27 cellular contexts compared by ENCODE assay signal in genomic region chr20:63192721-63193120, GRCh38. TPM values are rescaled to one million over a fixed set of nuclear protein-coding genes. Genes with fewer than 3 reads are reported as not detected.
DNase-seq lines count a peak whose midpoint lies in the region; ATAC-seq, FAIRE-seq and TF ChIP-seq lines count a peak whose summit lies in the region.
"Had no signal": no experiment of that assay in that cellular context is flagged by ENCODE, and none has a peak within 500 bp of the region (broad histone marks: within the 10 kb centered on the region; RNA-seq: fewer than 3 reads in every experiment).

No MANE protein-coding gene starts in this region.

- no peak overlapping the region for H2BK5ac ChIP-seq in H1 (ENCODE audit: low read depth, low read length)

- H3K4ac ChIP-seq in H1 (replicated peaks; ENCODE audit: insufficient read length, low read depth, low read length) = no peak overlapping the region

- H3K27me3 Mint-ChIP-seq in natural killer cell treated with Interleukin-12 subunit alpha and Interleukin-12 subunit beta and Interleukin-15 and Interleukin-18, amount 100 ng/mL, for 72 hours = no peaks in the 10 kb centered on the region
- H3K27me3 Mint-ChIP-seq: B cell; CD4-positive, alpha-beta T cell had no signal

- WGBS in heart left ventricle, 4 donors = 90 to 93% (median 91%) methylated on average over 21 of the region's 21 CpGs
- 91% methylated on average over 19 of the region's 21 CpGs; no CpG with 5 or more reads in 1 of the 2 experiments for WGBS in H1 (ENCODE audit: extremely low coverage in 1 of 2, insufficient coverage in 1 of 2, insufficient read length in 1 of 2, insufficient replicate concordance in 2 of 2, low coverage in 1 of 2, low lambda C conversion rate in 2 of 2, missing lambda C conversion rate in 1 of 2), 2 experiments

- H4K8ac ChIP-seq in H1 (ENCODE audit: extremely low read depth, insufficient read depth, low read length) = 0 out of 2 replicates have a peak overlapping the region, but pooled peaks have one; percentile 59

- ATAC-seq in Right ventricle myocardium inferior (no peak), heart left ventricle (no peak)
- ATAC-seq in natural killer cell treated with Interleukin-12 subunit alpha and Interleukin-12 subunit beta and Interleukin-15 and Interleukin-18, amount 100 ng/mL, for 72 hours = no peak
- ATAC-seq: GM23338 had no signal

- H3K18ac ChIP-seq in H1 (ENCODE audit: extremely low read depth, low read length) = no peak overlapping the region

- H4K20me1 ChIP-seq in H1 (replicated peaks in 1 of 2; ENCODE audit: control insufficient read depth in 1 of 2, insufficient read depth in 2 of 2, low read length in 2 of 2) (peaks cover 14 to 28% of the 10 kb centered on the region in 2 experiments), osteoblast (ENCODE audit: insufficient read depth, low read length) (peaks cover 31% of the 10 kb centered on the region)

- no peak overlapping the region for H3K56ac ChIP-seq in H1 (replicated peaks; ENCODE audit: insufficient read length, low read depth, low read length)

- H3K79me2 ChIP-seq in H1 (ENCODE audit: control insufficient read depth in 1 of 2, insufficient read depth in 2 of 2, low read length in 2 of 2) (peaks cover 0 to 17% of the 10 kb centered on the region in 2 experiments; a peak in 2 of 4 replicates), osteoblast (ENCODE audit: insufficient read depth, low read length) (peaks cover 21% of the 10 kb centered on the region)

- no peak overlapping the region for H3K4me2 ChIP-seq in H1 (ENCODE audit: insufficient read depth in 1 of 2, low read depth in 2 of 2, low read length in 2 of 2)
- H3K4me2 ChIP-seq in osteoblast (ENCODE audit: insufficient read depth, low read length) = no peak overlapping the region
- H3K4me2 ChIP-seq: BLaER1 treated with 17β-estradiol and CSF1 and Interleukin-3, amounts not matched to agents 10 nM and 100 nM; GM23338 had no signal

- H4K5ac ChIP-seq in H1 (ENCODE audit: insufficient read length, low read depth, low read length) = no peak overlapping the region

- no peak overlapping the region for H4K91ac ChIP-seq in H1 (replicated peaks; ENCODE audit: insufficient read length, low read length)

- no peak overlapping the region for H3K4me3 ChIP-seq in heart left ventricle
- no peak overlapping the region for H3K4me3 ChIP-seq in H1 (ENCODE audit: extremely low read depth in 1 of 4, insufficient read depth in 2 of 4, low read depth in 3 of 4, low read length in 4 of 4)
- no peak overlapping the region for H3K4me3 ChIP-seq in osteoblast (ENCODE audit: insufficient read depth, low read length)
- H3K4me3 ChIP-seq in BE2C (ENCODE audit: low read depth, low read length) = no peak overlapping the region
- H3K4me3 ChIP-seq: BLaER1 treated with 17β-estradiol and CSF1 and Interleukin-3, amounts not matched to agents 10 nM and 100 nM; GM23338; HAP-1 had no signal

- no peaks in the 10 kb centered on the region; the same call in 1 of the 2 replicates for H3K23me2 ChIP-seq in H1 (ENCODE audit: low read depth, low read length)

- no peak for TF ChIP-seq EP300 in H1 (IDR thresholded peaks at IDR 0.05; ENCODE audit: borderline replicate concordance in 1 of 2, low read depth in 2 of 2, low read length in 2 of 2)

- no peak overlapping the region for H3K27ac Mint-ChIP-seq in natural killer cell treated with Interleukin-12 subunit alpha and Interleukin-12 subunit beta and Interleukin-15 and Interleukin-18, amount 100 ng/mL, for 72 hours
- H3K27ac Mint-ChIP-seq: B cell; CD14-positive monocyte; CD4-positive, alpha-beta T cell; CD8-positive, alpha-beta memory T cell; GM23338; HFFc6 had no signal

- H3K9ac ChIP-seq in H1 (replicated peaks in 1 of 4; ENCODE audit: extremely low read depth in 1 of 4, low read depth in 3 of 4, low read length in 3 of 4) = no peak overlapping the region
- H3K9ac ChIP-seq: BLaER1 treated with 17β-estradiol and CSF1 and Interleukin-3, amounts not matched to agents 10 nM and 100 nM had no signal

- H3K9me3 ChIP-seq in heart left ventricle = no peaks in the 10 kb centered on the region
- no peaks in the 10 kb centered on the region for H3K9me3 ChIP-seq in H1 (ENCODE audit: insufficient read depth in 2 of 2, low read depth in 1 of 2, low read length in 1 of 2)
- no peaks in the 10 kb centered on the region for H3K9me3 ChIP-seq in osteoblast (ENCODE audit: low read depth, low read length)
- H3K9me3 ChIP-seq in BE2C = no peaks in the 10 kb centered on the region
- H3K9me3 ChIP-seq: BLaER1 treated with 17β-estradiol and CSF1 and Interleukin-3, amounts not matched to agents 10 nM and 100 nM; HAP-1 had no signal

- CTCF ChIA-PET in H1 (lab: Charles Lee; ENCODE audit: partially characterized antibody) = interaction anchor here (1.2 to 4.9 kb wide), 5 partner anchors 9 to 31 kb away, joined by 3 to 28 read pairs (median 8); no protein-coding TSS in a partner anchor

- H2BK120ac ChIP-seq in H1 (replicated peaks; ENCODE audit: low read depth, low read length) = no peak overlapping the region

- H2AFZ ChIP-seq in H1 (ENCODE audit: low read length) = no peak overlapping the region
- H2AFZ ChIP-seq in osteoblast (ENCODE audit: low read length) = no peak overlapping the region
- H2AFZ ChIP-seq: GM23338 had no signal

- TF ChIP-seq POLR2A in heart left ventricle (IDR thresholded peaks at IDR 0.05) (no peak), H1 (IDR thresholded peaks at IDR 0.05; ENCODE audit: control extremely low read depth in 1 of 2, low read depth in 2 of 2, low read length in 2 of 2) (no peak)

- FAIRE-seq in HTR-8/SVneo (lab: Jason Lieb, UNC) = peak; percentile 20
- FAIRE-seq in H1 (lab: Jason Lieb, UNC) = no peak
- FAIRE-seq: A204.1, D721Med, GM12891, GM18507, H54 had no signal

- POLR2A ChIA-PET in H1 (lab: Charles Lee; ENCODE audit: partially characterized antibody) = interaction anchor here (0.9 to 1.7 kb wide), 4 partner anchors 14 to 274 kb away, joined by 3 to 6 read pairs (median 3); partner anchors contain the start of gene YTHDF1

- DNase-seq in Right ventricle myocardium inferior (ENCODE audit: missing footprints) (peak; percentile 47), heart left ventricle (no peak), HTR-8/SVneo (ENCODE audit: insufficient read length, low spot score) (no peak), H1 (ENCODE audit: low read depth in 1 of 2, low spot score in 2 of 2) (no peak), osteoblast (ENCODE audit: insufficient read length, low spot score, missing footprints) (peak; percentile 75), NAMALWA (ENCODE audit: low spot score) (no peak), BE2C (no peak)
- DNase-seq in natural killer cell treated with Interleukin-12 subunit alpha and Interleukin-12 subunit beta and Interleukin-15 and Interleukin-18, amount 100 ng/mL, for 72 hours (ENCODE audit: low spot score) = no peak
- DNase-seq: CD4-positive, alpha-beta T cell; DMS 273 treated with DMSO at 0.1 percent for 48 hours; DMS53; DMS79 treated with DMSO at 0.1 percent for 48 hours; GF-D8; HFFc6 had no signal

- H2AK5ac ChIP-seq in H1 (ENCODE audit: low read depth, low read length) = no peak overlapping the region

- no peak overlapping the region for H2BK12ac ChIP-seq in H1 (ENCODE audit: low read depth, low read length)

- no peak for TF ChIP-seq RAD21 in H1 (IDR thresholded peaks at IDR 0.05 in 1 of 2, conservative IDR thresholded peaks at IDR 0.05 in 1 of 2; ENCODE audit: low read depth in 2 of 2, low read length in 2 of 2)

- H3K14ac ChIP-seq in H1 (ENCODE audit: insufficient read length) = no peak overlapping the region

- no peaks in the 10 kb centered on the region for H3K27me3 ChIP-seq in heart left ventricle
- H3K27me3 ChIP-seq in H1 (replicated peaks in 1 of 4; ENCODE audit: control insufficient read depth in 3 of 4, extremely low read depth in 1 of 4, insufficient read depth in 3 of 4, low read length in 3 of 4) = no peaks in the 10 kb centered on the region; a peak in 1 of 7 replicates
- no peaks in the 10 kb centered on the region for H3K27me3 ChIP-seq in osteoblast (ENCODE audit: insufficient read depth, low read length)
- H3K27me3 ChIP-seq in BE2C = no peaks in the 10 kb centered on the region
- H3K27me3 ChIP-seq: BLaER1 treated with 17β-estradiol and CSF1 and Interleukin-3, amounts not matched to agents 10 nM and 100 nM had no signal

- H3K36me3 Mint-ChIP-seq in natural killer cell treated with Interleukin-12 subunit alpha and Interleukin-12 subunit beta and Interleukin-15 and Interleukin-18, amount 100 ng/mL, for 72 hours = no peaks in the 10 kb centered on the region

- H3K79me1 ChIP-seq in H1 (ENCODE audit: low read depth, low read length) = peaks cover 11% of the 10 kb centered on the region

- H3K4me1 ChIP-seq in heart left ventricle (peaks cover 0 to 13% (median 2%) of the 10 kb centered on the region in 12 donors), H1 (replicated peaks in 1 of 4; ENCODE audit: control insufficient read depth in 3 of 4, insufficient read depth in 4 of 4, low read length in 3 of 4) (peaks cover 0 to 2% (median 0%) of the 10 kb centered on the region in 4 experiments; a peak in 3 of 7 replicates), osteoblast (ENCODE audit: insufficient read depth, low read length) (no peaks in the 10 kb centered on the region), BE2C (no peaks in the 10 kb centered on the region; the same call in 1 of the 2 replicates)
- H3K4me1 ChIP-seq: HAP-1 had no signal

- no peak overlapping the region for H3K4me3 Mint-ChIP-seq in natural killer cell treated with Interleukin-12 subunit alpha and Interleukin-12 subunit beta and Interleukin-15 and Interleukin-18, amount 100 ng/mL, for 72 hours
- H3K4me3 Mint-ChIP-seq: B cell; CD14-positive monocyte; CD4-positive, alpha-beta T cell; CD8-positive, alpha-beta memory T cell; GM23338; HFFc6 had no signal

- intact Hi-C loops in Right ventricle myocardium inferior (cut with DNase I) = no loop called here
- intact Hi-C loops in heart left ventricle (cut with DNase I) = no loop called here

- no peak overlapping the region for H3K23ac ChIP-seq in H1 (ENCODE audit: insufficient read length)

- no peak overlapping the region for H2BK15ac ChIP-seq in H1 (ENCODE audit: low read length)

- H2BK20ac ChIP-seq in H1 (ENCODE audit: low read length) = no peak overlapping the region

- peaks cover 5 to 9% of the 10 kb centered on the region in 2 donors for H3K4me1 Mint-ChIP-seq in natural killer cell treated with Interleukin-12 subunit alpha and Interleukin-12 subunit beta and Interleukin-15 and Interleukin-18, amount 100 ng/mL, for 72 hours (ENCODE audit: low read depth in 2 of 2)
- H3K4me1 Mint-ChIP-seq: CD14-positive monocyte had no signal

- H3K9me3 Mint-ChIP-seq in natural killer cell treated with Interleukin-12 subunit alpha and Interleukin-12 subunit beta and Interleukin-15 and Interleukin-18, amount 100 ng/mL, for 72 hours = no peaks in the 10 kb centered on the region
- H3K9me3 Mint-ChIP-seq: CD4-positive, alpha-beta T cell; CD8-positive, alpha-beta memory T cell; GM23338; HFFc6 had no signal

- H3K27ac ChIP-seq in heart left ventricle (no peak overlapping the region), H1 (ENCODE audit: low read depth, low read length) (no peak overlapping the region), osteoblast (ENCODE audit: low read depth, low read length) (no peak overlapping the region)
- H3K27ac ChIP-seq: 22Rv1; BLaER1 treated with 17β-estradiol and CSF1 and Interleukin-3, amounts not matched to agents 10 nM and 100 nM had no signal

- peaks cover 0 to 32% (median 23%) of the 10 kb centered on the region in 9 donors for H3K36me3 ChIP-seq in heart left ventricle
- H3K36me3 ChIP-seq in H1 (ENCODE audit: control insufficient read depth in 2 of 4, insufficient read depth in 4 of 4, low read length in 3 of 4) = peaks cover 3 to 13% (median 5%) of the 10 kb centered on the region in 4 experiments; a peak in 4 of 8 replicates
- H3K36me3 ChIP-seq in osteoblast (ENCODE audit: insufficient read depth, low read length) = peaks cover 16% of the 10 kb centered on the region
- peaks cover 20% of the 10 kb centered on the region for H3K36me3 ChIP-seq in BE2C

- TF ChIP-seq CTCF in heart left ventricle (IDR thresholded peaks at IDR 0.05) = no peak
- TF ChIP-seq CTCF in H1 (IDR thresholded peaks at IDR 0.05; ENCODE audit: control extremely low read depth in 1 of 3, insufficient read depth in 1 of 3, low read depth in 1 of 3, low read length in 3 of 3) = no peak
- no peak for TF ChIP-seq CTCF in osteoblast (IDR thresholded peaks at IDR 0.05; ENCODE audit: extremely low read depth, low read depth, low read length)
- TF ChIP-seq CTCF in BE2C (IDR thresholded peaks at IDR 0.05; ENCODE audit: low read depth, low read length) = no peak

RNA-seq across cellular contexts. Expression of gene YTHDF1, which starts 23.2 kb away (rescaled TPM):
- total RNA-seq in Right ventricle myocardium inferior = 22.9 TPM
- total RNA-seq in heart left ventricle = 10 to 100 TPM; 21.4 to 38.2 (median 22.6) TPM
- 10 to 100 TPM; 14.7 to 20.2 TPM for polyA plus RNA-seq in heart left ventricle
- total RNA-seq in H1 (2021; fragmentation: NEBNext Ultra II Directional; extraction: Animal tissue kit (Norgen Biotek cat#: 25700)) = 66.0 and 66.1 TPM in 2 replicates
- polyA plus RNA-seq in H1 (2011; rRNA removed) = 32.8 and 38.3 TPM in 2 replicates
- 41.4 TPM for polyA plus RNA-seq in H1 (2011; cell fraction: cytosol; rRNA removed)
- polyA plus RNA-seq in H1 (2011; cell fraction: nucleus; rRNA removed) = 41.1 TPM
- 46.9 to 54.7 TPM (median 49.9 TPM) in 4 replicates for polyA plus RNA-seq in H1 (2012, experiment 1 of 2)
- polyA plus RNA-seq in H1 (2012, experiment 2 of 2) = 35.5 TPM
- polyA plus RNA-seq in H1 (2013, experiment 1 of 2) = 44.4 TPM
- 44.2 TPM for polyA plus RNA-seq in H1 (2013, experiment 2 of 2)
- 42.5 and 44.7 TPM in 2 replicates for polyA minus RNA-seq in H1 (2011; rRNA and poly(A)+ RNA removed)
- polyA minus RNA-seq in H1 (2011; cell fraction: cytosol; rRNA and poly(A)+ RNA removed) = 40.8 TPM
- polyA minus RNA-seq in H1 (2011; cell fraction: nucleus; rRNA and poly(A)+ RNA removed) = 22.0 TPM
- total RNA-seq in osteoblast = 23.9 and 26.8 TPM in 2 replicates
- total RNA-seq in natural killer cell treated with Interleukin-12 subunit alpha and Interleukin-12 subunit beta and Interleukin-15 and Interleukin-18, amount 100 ng/mL, for 72 hours = 10 to 100 TPM; 38.2 to 47.6 TPM
- polyA plus RNA-seq in BE2C (2012; ENCODE audit: insufficient read depth, insufficient read length, low read depth) = 90.9 TPM

RNA-seq across cellular contexts. Expression of gene BIRC7, which starts 43.0 kb away (rescaled TPM):
- total RNA-seq in Right ventricle myocardium inferior (not detected), heart left ventricle (1 to 10 TPM in 2 of 9 donors, under 1 TPM in 4, not detected in 3; 0.20 to 5.6 (median 0.50) TPM), osteoblast (under 0.01 and 0.29 TPM in 2 replicates)
- polyA plus RNA-seq in heart left ventricle (not detected), H1 (2011; rRNA removed) (0.11 and 0.16 TPM in 2 replicates)
- total RNA-seq in H1 (2021; fragmentation: NEBNext Ultra II Directional; extraction: Animal tissue kit (Norgen Biotek cat#: 25700)) = 0.41 TPM in 1 of 2 replicates, not detected in the other
- 0.16 TPM for polyA plus RNA-seq in H1 (2011; cell fraction: cytosol; rRNA removed)
- polyA plus RNA-seq in H1 (2011; cell fraction: nucleus; rRNA removed) = 0.77 TPM
- polyA plus RNA-seq in H1 (2012, experiment 1 of 2) = 0.19 TPM in 1 of 4 replicates, not detected in the others
- not detected for polyA plus RNA-seq in H1 (2012, experiment 2 of 2)
- 0.06 TPM for polyA plus RNA-seq in H1 (2013, experiment 1 of 2)
- 0.06 TPM for polyA plus RNA-seq in H1 (2013, experiment 2 of 2)
- not detected in 2 replicates for polyA minus RNA-seq in H1 (2011; rRNA and poly(A)+ RNA removed)
- polyA minus RNA-seq in H1 (2011; cell fraction: cytosol; rRNA and poly(A)+ RNA removed) = not detected
- polyA minus RNA-seq in H1 (2011; cell fraction: nucleus; rRNA and poly(A)+ RNA removed) = not detected
- not detected for total RNA-seq in natural killer cell treated with Interleukin-12 subunit alpha and Interleukin-12 subunit beta and Interleukin-15 and Interleukin-18, amount 100 ng/mL, for 72 hours
- 0.56 TPM for polyA plus RNA-seq in BE2C (2012; ENCODE audit: insufficient read depth, insufficient read length, low read depth)
- total RNA-seq: B cell; CD4-positive, alpha-beta T cell; CD8-positive, alpha-beta memory T cell; HFFc6 had no signal
- polyA plus RNA-seq: AG04450; CD14-positive monocyte; CD8-positive, alpha-beta memory T cell had no signal

Comparison
In these comparisons a context has a peak if more than half of its experiments do, and no peak if none do; other contexts are left out.
1. DNase-seq: peak in Right ventricle myocardium inferior (single experiment) and osteoblast (single experiment); none in heart left ventricle (0 of 5), HTR-8/SVneo (single experiment), H1 (0 of 2), NAMALWA (single experiment), natural killer cell treated with Interleukin-12 subunit alpha and Interleukin-12 subunit beta and Interleukin-15 and Interleukin-18, amount 100 ng/mL, for 72 hours (single experiment) and BE2C (single experiment).